1 cellular context compared by ENCODE assay signal in genomic region chr3:27796365-27796875, GRCh38.
TF ChIP-seq lines count a peak whose summit lies in the region.

No MANE protein-coding gene starts in this region.

TF ChIP-seq in HEK293, 187 proteins besides CTCF, POLR2A, EP300 and RAD21 (continued from another document):
- no peak for TF ChIP-seq KLF17 (tag by site-specific recombination; IDR thresholded peaks at IDR 0.05)
TF ChIP-seq in HEK293: peak in this region for 5.
